In the genomic region with DNA sequence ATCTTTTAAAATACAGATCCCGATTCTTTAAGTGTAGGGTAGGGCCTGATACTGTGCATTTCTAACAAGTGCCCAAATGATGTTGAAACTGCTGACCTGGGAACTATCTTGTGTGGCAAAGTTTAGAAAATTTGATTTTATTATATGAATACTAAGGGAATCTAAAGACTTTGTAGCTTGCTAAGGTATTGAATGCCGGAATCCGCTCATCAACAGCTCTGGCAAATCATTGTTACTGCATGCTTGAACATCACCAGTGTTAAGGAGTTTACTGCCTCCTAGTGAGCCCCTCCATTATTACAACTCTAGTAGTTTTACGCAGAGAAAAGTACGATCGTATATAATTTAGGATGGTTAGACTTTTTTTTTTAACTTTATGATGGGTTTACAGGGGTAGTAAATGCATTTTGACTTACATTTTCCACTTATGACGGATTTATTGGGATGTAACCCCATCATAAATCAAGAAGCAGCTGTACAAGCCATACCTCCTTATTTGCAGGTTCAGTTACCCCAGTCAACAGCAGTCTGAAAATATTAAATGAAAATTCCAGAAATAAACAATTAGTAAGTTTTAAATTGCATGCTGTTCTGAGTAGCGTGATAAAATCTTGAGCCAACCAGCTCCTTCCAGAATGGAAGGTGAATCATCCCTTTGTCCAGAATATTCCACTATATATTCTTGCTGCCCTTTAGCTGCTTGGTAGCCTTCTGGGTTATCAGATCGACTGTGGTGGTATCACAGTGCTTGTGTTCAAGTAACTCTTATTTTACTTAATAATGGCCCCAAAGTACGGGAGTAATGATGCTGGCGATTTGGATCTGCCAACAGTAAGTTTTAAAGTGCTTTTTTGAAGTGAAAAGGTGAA, we compare ENCODE assay signal across 8 cellular contexts. TPM values are rescaled to one million over a fixed set of nuclear protein-coding genes. Genes with fewer than 3 reads are reported as not detected.
DNase-seq lines count a peak whose midpoint lies in the region; ATAC-seq and TF ChIP-seq lines count a peak whose summit lies in the region.

No MANE protein-coding gene starts in this region.

- TF ChIP-seq CTCF in GM20000 (IDR thresholded peaks at IDR 0.05; ENCODE audit: extremely low read depth, missing control alignments), result peak; percentile 60
- peak; percentile 80 for TF ChIP-seq CTCF in activated CD8-positive, alpha-beta T cell treated with anti-CD3 and anti-CD28 coated beads for 36 hours (IDR thresholded peaks at IDR 0.05)
- TF ChIP-seq CTCF in esophagus squamous epithelium (IDR thresholded peaks at IDR 0.05), result peak; percentile 50 to 73 (median 62)
- TF ChIP-seq CTCF in uterus (IDR thresholded peaks at IDR 0.05), result peak; percentile 60 to 69 (median 63)

- H3K9ac ChIP-seq in muscle layer of colon (ENCODE audit: low read length), result peak overlapping the region; percentile 89

- peaks cover 25% of the 10 kb centered on the region for H3K36me3 Mint-ChIP-seq in activated CD8-positive, alpha-beta T cell treated with anti-CD3 and anti-CD28 coated beads for 36 hours (ENCODE audit: low read depth)

- intact Hi-C loops in activated CD8-positive, alpha-beta T cell treated with anti-CD3 and anti-CD28 coated beads for 36 hours (cut with micrococcal nuclease), result loop anchor here (10.0 kb wide), 1 partner anchor 539 kb away; the partner anchor contains the start of genes FPGT and LRRIQ3
- intact Hi-C loops in esophagus squamous epithelium (cut with DNase I) (no loop called here), uterus (cut with DNase I; ENCODE audit: low total_unique reads) (no loop called here)

- H3K9me3 ChIP-seq in esophagus squamous epithelium, result no peaks in the 10 kb centered on the region
- H3K9me3 ChIP-seq in muscle layer of colon (ENCODE audit: low read length), result no peaks in the 10 kb centered on the region
- H3K9me3 ChIP-seq in uterus, result no peaks in the 10 kb centered on the region

- WGBS in esophagus squamous epithelium, 2 donors, result 17 to 24% methylated on average over 11 of the region's 11 CpGs

- no peaks in the 10 kb centered on the region for H3K9me3 Mint-ChIP-seq in activated CD8-positive, alpha-beta T cell treated with anti-CD3 and anti-CD28 coated beads for 36 hours

- H3K4me1 Mint-ChIP-seq in activated CD8-positive, alpha-beta T cell treated with anti-CD3 and anti-CD28 coated beads for 36 hours (ENCODE audit: low read depth), result peaks cover 38% of the 10 kb centered on the region

- H3K36me3 ChIP-seq in esophagus squamous epithelium, result peaks cover 0 to 32% (median 0%) of the 10 kb centered on the region in 3 donors
- H3K36me3 ChIP-seq in muscle layer of colon (ENCODE audit: insufficient read depth, low read length), result peaks cover 14% of the 10 kb centered on the region
- H3K36me3 ChIP-seq in uterus, result no peaks in the 10 kb centered on the region

- H3K4me3 ChIP-seq in esophagus squamous epithelium (peak overlapping the region; percentile 60 to 85 (median 66)), muscle layer of colon (ENCODE audit: low read depth in 1 of 2, low read length in 2 of 2) (peak overlapping the region; percentile 72 to 94), uterus (peak overlapping the region; percentile 78 to 79)

- H3K27ac Mint-ChIP-seq in activated CD8-positive, alpha-beta T cell treated with anti-CD3 and anti-CD28 coated beads for 36 hours, result peak overlapping the region; percentile 99

- DNase-seq in DMS153 treated with DMSO at 0.1 percent for 48 hours (lab: John Stamatoyannopoulos, UW; ENCODE audit: unreplicated experiment) (peak; percentile 61), GM20000 (ENCODE audit: low spot score) (peak; percentile 53), NCI-H510A treated with DMSO at 0.1 percent for 48 hours (lab: John Stamatoyannopoulos, UW) (peak; percentile 93), esophagus squamous epithelium (lab: John Stamatoyannopoulos, UW) (no peak), uterus (no peak)
- DNase-seq in activated CD8-positive, alpha-beta T cell treated with anti-CD3 and anti-CD28 coated beads for 36 hours, result peak; percentile 46

- H3K27ac ChIP-seq in esophagus squamous epithelium, result peak overlapping the region; percentile 82 to 93 (median 86)
- peak overlapping the region; percentile 85 for H3K27ac ChIP-seq in muscle layer of colon (ENCODE audit: low read depth, low read length)
- H3K27ac ChIP-seq in uterus, result peak overlapping the region; percentile 88 to 91

- peaks cover 20 to 51% (median 21%) of the 10 kb centered on the region in 3 donors for H3K4me1 ChIP-seq in esophagus squamous epithelium
- peaks cover 34% of the 10 kb centered on the region for H3K4me1 ChIP-seq in muscle layer of colon (ENCODE audit: insufficient read depth, low read length)
- H3K4me1 ChIP-seq in uterus, result peaks cover 0 to 17% of the 10 kb centered on the region in 2 donors

- no peaks in the 10 kb centered on the region for H3K27me3 Mint-ChIP-seq in activated CD8-positive, alpha-beta T cell treated with anti-CD3 and anti-CD28 coated beads for 36 hours

- H3K27me3 ChIP-seq in esophagus squamous epithelium (no peaks in the 10 kb centered on the region), muscle layer of colon (ENCODE audit: control insufficient read depth in 1 of 2, insufficient read depth in 2 of 2, low read length in 2 of 2) (no peaks in the 10 kb centered on the region), uterus (no peaks in the 10 kb centered on the region)

- TF ChIP-seq POLR2A in esophagus squamous epithelium (IDR thresholded peaks at IDR 0.05) (no peak), uterus (IDR thresholded peaks at IDR 0.05) (no peak)

- POLR2A ChIA-PET in activated CD8-positive, alpha-beta T cell treated with anti-CD3 and anti-CD28 coated beads for 36 hours (lab: Charles Lee), result interaction anchor here (1.4 to 2.4 kb wide), 2 partner anchors 11 to 13 kb away, joined by 4 to 7 read pairs; no protein-coding TSS in a partner anchor

- CTCF ChIA-PET in activated CD8-positive, alpha-beta T cell treated with anti-CD3 and anti-CD28 coated beads for 36 hours (lab: Charles Lee), result interaction anchor here (0.7 to 2.8 kb wide), 17 partner anchors 9 to 987 kb away, joined by 3 to 15 read pairs (median 4); no protein-coding TSS in a partner anchor

- peak; percentile 44 for ATAC-seq in HG03571 (IDR thresholded peaks at IDR 0.05; ENCODE audit: unreplicated experiment)
- peak; percentile 69 for ATAC-seq in activated CD8-positive, alpha-beta T cell treated with anti-CD3 and anti-CD28 coated beads for 36 hours

- H3K4me3 Mint-ChIP-seq in activated CD8-positive, alpha-beta T cell treated with anti-CD3 and anti-CD28 coated beads for 36 hours, result peak overlapping the region; percentile 81

RNA-seq across cellular contexts. Expression of gene TYW3, which starts 0.9 kb away (rescaled TPM):
- total RNA-seq in activated CD8-positive, alpha-beta T cell treated with anti-CD3 and anti-CD28 coated beads for 36 hours, result 10 to 100 TPM; 22.0 to 24.4 TPM
- total RNA-seq in esophagus squamous epithelium (10 to 100 TPM in 3 of 4 donors, 1 to 10 TPM in 1; 6.7 to 19.6 (median 12.3) TPM), uterus (10 to 100 TPM; 18.8 to 26.7 (median 24.6) TPM)

RNA-seq across cellular contexts. Expression of gene CRYZ, which starts 1.0 kb away (rescaled TPM):
- total RNA-seq in activated CD8-positive, alpha-beta T cell treated with anti-CD3 and anti-CD28 coated beads for 36 hours, result 1 to 10 TPM; 6.0 to 7.5 TPM
- total RNA-seq in esophagus squamous epithelium (10 to 100 TPM; 22.3 to 32.6 (median 27.7) TPM), uterus (10 to 100 TPM; 22.4 to 53.7 (median 36.4) TPM)

Comparison
In these comparisons a context has a peak if more than half of its experiments do, and no peak if none do; other contexts are left out.
1. DNase-seq: peak in DMS153 treated with DMSO at 0.1 percent for 48 hours (single experiment), GM20000 (single experiment), NCI-H510A treated with DMSO at 0.1 percent for 48 hours (single experiment) and activated CD8-positive, alpha-beta T cell treated with anti-CD3 and anti-CD28 coated beads for 36 hours (single experiment); none in esophagus squamous epithelium (single experiment) and uterus (0 of 2).
2. Peak in every context shown above with its lines, with median percentiles within 50 percentile points of each other: CTCF ChIP-seq, H3K27ac ChIP-seq and H3K4me3 ChIP-seq.